12 cellular contexts compared by ENCODE assay signal in genomic region chr12:120015313-120015712, GRCh38. TPM values are rescaled to one million over a fixed set of nuclear protein-coding genes. Genes with fewer than 3 reads are reported as not detected.
DNase-seq lines count a peak whose midpoint lies in the region; ATAC-seq and TF ChIP-seq lines count a peak whose summit lies in the region.
"Had no signal": no experiment of that assay in that cellular context is flagged by ENCODE, and none has a peak within 500 bp of the region (broad histone marks: within the 10 kb centered on the region; RNA-seq: fewer than 3 reads in every experiment).

No MANE protein-coding gene starts in this region.

- peaks cover 55% of the 10 kb centered on the region for H3K4me1 ChIP-seq in CD4-positive, CD25-positive, alpha-beta regulatory T cell (ENCODE audit: control insufficient read depth, insufficient read depth, low read length, poor library complexity, severe bottlenecking)
- no peaks in the 10 kb centered on the region for H3K4me1 ChIP-seq in right cardiac atrium (ENCODE audit: control insufficient read depth, insufficient read depth, low read length)

- peak in 2 of 3 donors; percentile 23 to 27 for DNase-seq in CD4-positive, CD25-positive, alpha-beta regulatory T cell
- peak; percentile 39 for DNase-seq in activated T-helper 9 cell treated with anti-CD3 and anti-CD28 coated beads, Interleukin-2, amount 50 U/mL, for 16 hours (ENCODE audit: low read depth)
- peak; percentile 54 for DNase-seq in stimulated activated CD4-positive, alpha-beta T cell treated with anti-CD3 and anti-CD28 coated beads, Interleukin-1b, Interleukin-23, amount 100 ng/mL, for 4 hours (ENCODE audit: low read depth in 2 of 2)
- DNase-seq in NCI-H748 treated with DMSO at 0.1 percent for 48 hours (lab: John Stamatoyannopoulos, UW) = no peak
- DNase-seq in right cardiac atrium = no peak
- no peak for DNase-seq in islet precursor cell
- DNase-seq: NCI-H226 had no signal

- peak overlapping the region; percentile 8 for H3K4me3 ChIP-seq in CD4-positive, CD25-positive, alpha-beta regulatory T cell (ENCODE audit: low read depth, low read length)
- H3K4me3 ChIP-seq in right cardiac atrium (ENCODE audit: low read length) = no peak overlapping the region
- H3K4me3 ChIP-seq: skin epidermis had no signal

- peaks cover 31 to 61% (median 46%) of the 10 kb centered on the region in 4 donors for H3K4me1 Mint-ChIP-seq in CD4-positive, CD25-positive, alpha-beta regulatory T cell
- H3K4me1 Mint-ChIP-seq: nephron had no signal

- peak overlapping the region; percentile 94 for H3K27ac ChIP-seq in CD4-positive, CD25-positive, alpha-beta regulatory T cell (ENCODE audit: insufficient read depth, low read length, poor library complexity, severe bottlenecking)
- H3K27ac ChIP-seq in right cardiac atrium (ENCODE audit: low read length) = no peak overlapping the region

- 55% methylated on average over 3 of the region's 3 CpGs for WGBS in right cardiac atrium

- H3K9me3 Mint-ChIP-seq in CD4-positive, CD25-positive, alpha-beta regulatory T cell = peaks cover 0 to 2% (median 0%) of the 10 kb centered on the region in 7 donors
- H3K9me3 Mint-ChIP-seq: nephron had no signal

- no peaks in the 10 kb centered on the region for H3K27me3 ChIP-seq in CD4-positive, CD25-positive, alpha-beta regulatory T cell (ENCODE audit: control insufficient read depth, insufficient read depth, low read length)
- H3K27me3 ChIP-seq in right cardiac atrium (ENCODE audit: control insufficient read depth, insufficient read depth) = no peaks in the 10 kb centered on the region

- H3K36me3 ChIP-seq in CD4-positive, CD25-positive, alpha-beta regulatory T cell (ENCODE audit: control insufficient read depth, insufficient read depth, low read length) = no peaks in the 10 kb centered on the region

- H3K9me3 ChIP-seq in CD4-positive, CD25-positive, alpha-beta regulatory T cell (ENCODE audit: control insufficient read depth in 2 of 2, low read length in 2 of 2) = no peaks in the 10 kb centered on the region
- no peaks in the 10 kb centered on the region for H3K9me3 ChIP-seq in right cardiac atrium (ENCODE audit: control insufficient read depth, low read length)

- intact Hi-C loops in right cardiac atrium (cut with DNase I) = no loop called here

- peak overlapping the region; percentile 33 to 65 (median 58) for H3K4me3 Mint-ChIP-seq in CD4-positive, CD25-positive, alpha-beta regulatory T cell
- H3K4me3 Mint-ChIP-seq: nephron, WTC11 had no signal

- peak overlapping the region; percentile 89 to 99 (median 96) for H3K27ac Mint-ChIP-seq in CD4-positive, CD25-positive, alpha-beta regulatory T cell
- H3K27ac Mint-ChIP-seq: nephron, WTC11 had no signal

- H3K36me3 Mint-ChIP-seq in CD4-positive, CD25-positive, alpha-beta regulatory T cell = no peaks in the 10 kb centered on the region

- H3K27me3 Mint-ChIP-seq in CD4-positive, CD25-positive, alpha-beta regulatory T cell = no peaks in the 10 kb centered on the region

- ATAC-seq in CD4-positive, CD25-positive, alpha-beta regulatory T cell (ENCODE audit: low read depth in 2 of 2) = no peak
- peak; percentile 3 to 4 for ATAC-seq in activated CD4-positive, CD25-positive, alpha-beta regulatory T cell treated with anti-CD3 and anti-CD28 coated beads, Interleukin-2, amount 50 U/mL, for 24 hours
- ATAC-seq in right cardiac atrium (no peak), SK-N-SH treated with all-trans-retinoic acid at 6 μM for 48 hours (no peak)
- ATAC-seq: WTC11 had no signal

TF ChIP-seq in SK-N-SH treated with all-trans-retinoic acid at 6 μM for 48 hours, 23 proteins besides CTCF, POLR2A, EP300 and RAD21:
- TF ChIP-seq TOX (CRISPR knock-in tag; IDR thresholded peaks at IDR 0.05; ENCODE audit: borderline replicate concordance) = no peak
- no peak for TF ChIP-seq POU6F1 (CRISPR knock-in tag; IDR thresholded peaks at IDR 0.05; ENCODE audit: borderline replicate concordance, low read depth)
- TF ChIP-seq ZNF8 (CRISPR knock-in tag; IDR thresholded peaks at IDR 0.05) = no peak
- TF ChIP-seq OSR1 (CRISPR knock-in tag; IDR thresholded peaks at IDR 0.05) = no peak
- TF ChIP-seq ZNF70 (CRISPR knock-in tag; IDR thresholded peaks at IDR 0.05) = no peak
- TF ChIP-seq RARB (CRISPR knock-in tag; IDR thresholded peaks at IDR 0.05) = no peak
- TF ChIP-seq ZFP30 (CRISPR knock-in tag; IDR thresholded peaks at IDR 0.05) = no peak
- no peak for TF ChIP-seq PPARA (CRISPR knock-in tag; IDR thresholded peaks at IDR 0.05; ENCODE audit: borderline replicate concordance)
- no peak for TF ChIP-seq TSHZ2 (CRISPR knock-in tag; IDR thresholded peaks at IDR 0.05)

RNA-seq across cellular contexts. Expression of gene BICDL1, which starts 26.3 kb away (rescaled TPM):
- total RNA-seq in CD4-positive, CD25-positive, alpha-beta regulatory T cell = 134 TPM
- 1 to 10 TPM in 3 of 4 donors, under 1 TPM in 1; 0.93 to 1.9 (median 1.4) TPM for polyA plus RNA-seq in CD4-positive, CD25-positive, alpha-beta regulatory T cell
- 1 to 10 TPM in 2 of 4 donors, under 1 TPM in 2; 0.76 to 2.1 (median 1.1) TPM for total RNA-seq in right cardiac atrium
- polyA plus RNA-seq in right cardiac atrium = 0.11 TPM

Comparison
In these comparisons a context has a peak if more than half of its experiments do, and no peak if none do; other contexts are left out.
1. ATAC-seq: peak in activated CD4-positive, CD25-positive, alpha-beta regulatory T cell treated with anti-CD3 and anti-CD28 coated beads, Interleukin-2, amount 50 U/mL, for 24 hours (2 of 2); none in CD4-positive, CD25-positive, alpha-beta regulatory T cell (0 of 2), right cardiac atrium (0 of 2) and SK-N-SH treated with all-trans-retinoic acid at 6 μM for 48 hours (single experiment).
2. DNase-seq: peak in CD4-positive, CD25-positive, alpha-beta regulatory T cell (2 of 3), activated T-helper 9 cell treated with anti-CD3 and anti-CD28 coated beads, Interleukin-2, amount 50 U/mL, for 16 hours (single experiment) and stimulated activated CD4-positive, alpha-beta T cell treated with anti-CD3 and anti-CD28 coated beads, Interleukin-1b, Interleukin-23, amount 100 ng/mL, for 4 hours (2 of 2); none in NCI-H748 treated with DMSO at 0.1 percent for 48 hours (single experiment), right cardiac atrium (0 of 3) and islet precursor cell (single experiment).
3. RNA of gene BICDL1, which starts 26.3 kb away (total RNA-seq): 134 TPM in CD4-positive, CD25-positive, alpha-beta regulatory T cell (single experiment); 0.76 to 2.1 TPM in right cardiac atrium; every median in the first group is over 10 times any median in the second.